ENCODE assay signal across 10 cellular contexts in the genomic region with DNA sequence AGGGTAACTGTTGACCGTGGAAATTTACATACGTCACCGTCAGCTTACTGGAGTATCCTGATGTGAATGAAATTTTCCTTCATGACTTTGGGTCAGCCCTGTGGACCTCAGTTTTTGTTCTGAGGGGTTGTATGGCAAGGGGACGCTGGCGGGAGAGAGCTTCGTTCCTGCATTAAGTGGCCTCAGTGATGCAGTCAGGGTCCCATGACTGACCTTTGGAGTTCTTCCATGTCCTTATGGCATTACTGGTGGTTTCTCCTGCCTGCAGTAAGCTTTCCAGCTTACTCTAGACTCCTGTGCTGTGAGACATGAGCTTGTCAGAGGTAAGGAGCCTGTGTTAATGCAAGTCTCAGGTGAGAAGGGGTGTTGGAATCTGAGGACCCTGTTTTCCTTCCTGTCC. TPM values are rescaled to one million over a fixed set of nuclear protein-coding genes. Genes with fewer than 3 reads are reported as not detected.
DNase-seq lines count a peak whose midpoint lies in the region; ATAC-seq and TF ChIP-seq lines count a peak whose summit lies in the region.
"Had no signal": no experiment of that assay in that cellular context is flagged by ENCODE, and none has a peak within 500 bp of the region (broad histone marks: within the 10 kb centered on the region; RNA-seq: fewer than 3 reads in every experiment).

No MANE protein-coding gene starts in this region.

- in situ Hi-C loops in HAP-1 (cut with MboI; ENCODE audit: low sequenced_read_pairs) (loop anchor here (25.0 kb wide), 1 partner anchor 124 kb away; no protein-coding TSS in a partner anchor), gastrocnemius medialis (cut with MboI; ENCODE audit: low sequenced_read_pairs in 4 of 4) (no loop called here)

- TF ChIP-seq POLR2A in gastrocnemius medialis (IDR thresholded peaks at IDR 0.05) = no peak

- no peak overlapping the region for H3K27ac Mint-ChIP-seq in activated naive CD4-positive, alpha-beta T cell treated with anti-CD3 and anti-CD28 coated beads, Interleukin-2, amount 50 U/mL, for 72 hours
- H3K27ac Mint-ChIP-seq: activated naive CD4-positive, alpha-beta T cell treated with anti-CD3 and anti-CD28 coated beads, Interleukin-2, amount 10 ng/mL, durations not matched to agents 7 days and 5 days had no signal

- no peaks in the 10 kb centered on the region for H3K9me3 ChIP-seq in HAP-1
- no peaks in the 10 kb centered on the region for H3K9me3 ChIP-seq in ascending aorta
- no peaks in the 10 kb centered on the region for H3K9me3 ChIP-seq in right cardiac atrium (ENCODE audit: control insufficient read depth, low read length)
- H3K9me3 ChIP-seq in gastrocnemius medialis = no peaks in the 10 kb centered on the region

- TF ChIP-seq CTCF in ascending aorta (IDR thresholded peaks at IDR 0.05) (no peak), gastrocnemius medialis (IDR thresholded peaks at IDR 0.05 in 4 of 5, conservative IDR thresholded peaks at IDR 0.05 in 1 of 5) (no peak)

- H3K4me1 ChIP-seq in HAP-1 (peaks cover 21% of the 10 kb centered on the region), ascending aorta (peaks cover 13 to 29% of the 10 kb centered on the region in 2 donors), right cardiac atrium (ENCODE audit: control insufficient read depth, insufficient read depth, low read length) (peaks cover 23% of the 10 kb centered on the region), gastrocnemius medialis (peaks cover 30 to 35% of the 10 kb centered on the region in 2 donors)

- intact Hi-C loops in ascending aorta (cut with DNase I) = no loop called here
- intact Hi-C loops in right cardiac atrium (cut with DNase I) = loop anchor here in 1 of 4 donors (10.0 kb wide), 1 partner anchor 51 kb away; a partner anchor contains a TSS
- intact Hi-C loops in gastrocnemius medialis (cut with DNase I; ENCODE audit: low total_unique reads) = loop anchor here (10.0 kb wide), 1 partner anchor 929 kb away; a partner anchor contains a TSS

- H3K36me3 ChIP-seq in HAP-1 (replicated peaks) (peaks cover 4% of the 10 kb centered on the region; the same call in 1 of the 2 replicates), ascending aorta (no peaks in the 10 kb centered on the region), gastrocnemius medialis (no peaks in the 10 kb centered on the region)

- H3K4me3 ChIP-seq in HAP-1 (peak overlapping the region; percentile 94), ascending aorta (peak overlapping the region; percentile 57 to 98), right cardiac atrium (ENCODE audit: low read length) (peak overlapping the region; percentile 98), gastrocnemius medialis (peak overlapping the region in 1 of 4 donors; percentile 34)

- no peaks in the 10 kb centered on the region for H3K27me3 ChIP-seq in HAP-1 (ENCODE audit: low read depth)
- no peaks in the 10 kb centered on the region for H3K27me3 ChIP-seq in ascending aorta
- H3K27me3 ChIP-seq in right cardiac atrium (ENCODE audit: control insufficient read depth, insufficient read depth) = no peaks in the 10 kb centered on the region
- H3K27me3 ChIP-seq in gastrocnemius medialis = no peaks in the 10 kb centered on the region

- H3K9me3 Mint-ChIP-seq in activated naive CD4-positive, alpha-beta T cell treated with anti-CD3 and anti-CD28 coated beads, Interleukin-2, amount 50 U/mL, for 72 hours = no peaks in the 10 kb centered on the region
- H3K9me3 Mint-ChIP-seq: activated naive CD4-positive, alpha-beta T cell treated with anti-CD3 and anti-CD28 coated beads, Interleukin-2, amount 10 ng/mL, durations not matched to agents 7 days and 5 days had no signal

- no peak for ATAC-seq in right cardiac atrium
- no peak for ATAC-seq in gastrocnemius medialis
- ATAC-seq in GM18861 (IDR thresholded peaks at IDR 0.05; ENCODE audit: unreplicated experiment) = no peak
- no peak for ATAC-seq in activated naive CD4-positive, alpha-beta T cell treated with anti-CD3 and anti-CD28 coated beads, Interleukin-2, amount 50 U/mL, for 72 hours

- WGBS in right cardiac atrium = 58% methylated on average over 6 of the region's 6 CpGs

- DNase-seq in HAP-1 (ENCODE audit: low spot score in 2 of 2) = no peak
- DNase-seq in ascending aorta (ENCODE audit: low spot score in 2 of 2) = peak in 1 of 2 donors; percentile 55
- no peak for DNase-seq in right cardiac atrium
- DNase-seq in gastrocnemius medialis = no peak
- no peak for DNase-seq in MV-4-11 (lab: John Stamatoyannopoulos, UW)
- DNase-seq in activated naive CD4-positive, alpha-beta T cell treated with anti-CD3 and anti-CD28 coated beads, Interleukin-2, amount 50 U/mL, for 72 hours (ENCODE audit: low spot score in 2 of 2) = no peak
- DNase-seq in activated CD4-positive, CD25-positive, alpha-beta regulatory T cell (lab: John Stamatoyannopoulos, UW) = no peak
- DNase-seq: activated naive CD4-positive, alpha-beta T cell treated with anti-CD3 and anti-CD28 coated beads, Interleukin-2, amount 10 ng/mL, durations not matched to agents 7 days and 5 days; stimulated activated CD8-positive, alpha-beta memory T cell treated with anti-CD3 and anti-CD28 coated beads, Interleukin-4, amount 100 ng/mL, for 48 hours had no signal

- no peaks in the 10 kb centered on the region for H3K36me3 Mint-ChIP-seq in activated naive CD4-positive, alpha-beta T cell treated with anti-CD3 and anti-CD28 coated beads, Interleukin-2, amount 50 U/mL, for 72 hours
- H3K36me3 Mint-ChIP-seq: activated naive CD4-positive, alpha-beta T cell treated with anti-CD3 and anti-CD28 coated beads, Interleukin-2, amount 10 ng/mL, durations not matched to agents 7 days and 5 days had no signal

- peak overlapping the region; percentile 45 to 48 for H3K27ac ChIP-seq in ascending aorta
- H3K27ac ChIP-seq in right cardiac atrium (ENCODE audit: low read length) = peak overlapping the region; percentile 73
- peak overlapping the region; percentile 79 to 92 (median 84) for H3K27ac ChIP-seq in gastrocnemius medialis

RNA-seq across cellular contexts. Expression of a gene that starts 1.8 kb away (rescaled TPM):
- total RNA-seq in ascending aorta (84.3 TPM), right cardiac atrium (10 to 100 TPM; 39.5 to 72.8 (median 44.0) TPM), gastrocnemius medialis (10 to 100 TPM in 3 of 4 donors, 1 to 10 TPM in 1; 9.6 to 21.4 (median 16.6) TPM)
- 35.4 TPM for polyA plus RNA-seq in right cardiac atrium
- 1 to 10 TPM in 1 of 2 donors, under 1 TPM in 1; 0.73 to 2.5 TPM for total RNA-seq in activated naive CD4-positive, alpha-beta T cell treated with anti-CD3 and anti-CD28 coated beads, Interleukin-2, amount 50 U/mL, for 72 hours

RNA-seq across cellular contexts. Expression of a gene that starts 52.8 kb away (rescaled TPM):
- total RNA-seq in ascending aorta (147 TPM), right cardiac atrium (100 to 1,000 TPM; 262 to 320 (median 306) TPM), gastrocnemius medialis (10 to 100 TPM; 26.5 to 32.9 (median 29.7) TPM)
- 300 TPM for polyA plus RNA-seq in right cardiac atrium
- total RNA-seq in activated naive CD4-positive, alpha-beta T cell treated with anti-CD3 and anti-CD28 coated beads, Interleukin-2, amount 50 U/mL, for 72 hours = 10 to 100 TPM; 37.2 to 38.4 TPM
